In the genomic region with DNA sequence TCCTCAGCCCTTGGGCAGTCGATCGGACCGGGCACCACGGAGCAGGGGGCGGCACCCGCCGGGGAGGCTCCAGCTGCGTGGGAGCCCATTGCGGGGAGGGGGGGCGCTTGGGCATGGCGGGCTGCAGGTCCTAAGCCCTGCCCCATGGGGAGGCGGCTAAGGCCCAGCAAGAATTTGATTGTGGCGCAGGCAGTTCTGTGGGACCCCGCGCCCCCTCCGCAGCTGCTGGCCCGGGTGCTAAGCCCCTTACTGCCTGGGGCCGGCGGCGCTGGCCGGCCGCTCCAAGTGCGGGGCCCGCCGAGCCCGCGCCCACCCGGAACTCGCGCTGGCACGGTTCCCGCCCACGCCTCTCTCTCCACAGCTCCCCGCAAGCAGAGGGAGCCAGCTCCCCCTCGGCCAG, we compare ENCODE assay signal across 33 cellular contexts.
"Had no signal": no experiment of that assay in that cellular context is flagged by ENCODE, and none has a peak within 500 bp of the region (broad histone marks: within the 10 kb centered on the region; RNA-seq: fewer than 3 reads in every experiment).

No MANE protein-coding gene starts in this region.

- DNase-seq: Karpas-422, Kasumi-1, MG63, MM.1S, MV-4-11, NCI-H1048, NCI-H1092, NCI-H1092 treated with DMSO at 0.1 percent for 48 hours, NCI-H1105, NCI-H1105 treated with DMSO at 0.1 percent for 48 hours, NCI-H1417, NCI-H1417 treated with DMSO at 0.1 percent for 48 hours, NCI-H1436, NCI-H1436 treated with DMSO at 0.1 percent for 48 hours, NCI-H146, NCI-H1694, NCI-H1694 treated with DMSO at 0.1 percent for 48 hours, NCI-H187, NCI-H187 treated with DMSO at 0.1 percent for 48 hours, NCI-H1930, NCI-H2029, NCI-H2029 treated with DMSO at 0.1 percent for 48 hours, NCI-H2081, NCI-H2081 treated with DMSO at 0.1 percent for 48 hours, NCI-H2107, NCI-H2171, NCI-H2171 treated with DMSO at 0.1 percent for 48 hours, NCI-H2227 treated with DMSO at 0.1 percent for 48 hours, NCI-H226, NCI-H345, NCI-H446, NCI-H446 treated with DMSO at 0.1 percent for 48 hours, NCI-H510A had no signal
